In the genomic region with DNA sequence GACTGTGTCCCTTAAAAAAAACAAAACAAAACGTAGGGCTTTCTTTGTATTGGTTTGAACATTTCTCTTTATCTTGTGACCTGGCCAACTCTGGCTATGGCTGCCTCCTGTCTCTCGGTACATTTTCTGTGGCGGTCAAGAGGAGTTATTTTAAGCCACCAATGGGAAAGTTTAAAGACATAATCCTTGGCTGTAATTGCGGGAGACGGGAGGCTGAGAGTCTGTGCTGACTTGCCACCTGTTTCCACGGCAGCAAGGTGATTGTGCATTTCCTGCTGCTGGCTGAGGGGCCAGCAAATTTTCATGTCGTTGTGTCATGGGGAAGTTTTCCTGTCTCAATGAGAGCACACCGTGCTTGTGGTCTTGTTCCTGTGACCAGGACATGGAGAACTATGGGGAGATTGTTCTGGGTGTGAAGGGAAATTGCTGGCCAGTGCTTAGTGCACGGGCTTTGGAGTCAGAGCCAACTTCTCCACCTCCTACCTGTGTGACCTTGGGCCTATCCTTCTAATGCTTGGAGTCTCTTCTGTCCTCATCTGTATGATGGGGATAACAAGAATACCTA, we compare ENCODE assay signal across 8 cellular contexts. TPM values are rescaled to one million over a fixed set of nuclear protein-coding genes. Genes with fewer than 3 reads are reported as not detected.
DNase-seq lines count a peak whose midpoint lies in the region; ATAC-seq and TF ChIP-seq lines count a peak whose summit lies in the region.

No MANE protein-coding gene starts in this region.

- no peaks in the 10 kb centered on the region for H3K36me3 ChIP-seq in Loucy (ENCODE audit: insufficient read depth, low read length)
- no peaks in the 10 kb centered on the region for H3K36me3 ChIP-seq in WERI-Rb-1
- H3K36me3 ChIP-seq in thoracic aorta, result no peaks in the 10 kb centered on the region

- TF ChIP-seq CTCF in Loucy (conservative IDR thresholded peaks at IDR 0.05; ENCODE audit: low read length) (no peak), WERI-Rb-1 (IDR thresholded peaks at IDR 0.05; ENCODE audit: low read depth, low read length) (no peak), thoracic aorta (IDR thresholded peaks at IDR 0.05) (no peak)

- H3K27me3 ChIP-seq in Loucy (ENCODE audit: insufficient read depth, low read length, poor library complexity, severe bottlenecking), result no peaks in the 10 kb centered on the region
- H3K27me3 ChIP-seq in WERI-Rb-1 (ENCODE audit: insufficient read depth, low read depth, severe bottlenecking), result no peaks in the 10 kb centered on the region
- no peaks in the 10 kb centered on the region for H3K27me3 ChIP-seq in thoracic aorta (replicated peaks; ENCODE audit: insufficient read depth)

- DNase-seq in DMS153 (lab: John Stamatoyannopoulos, UW), result peak; percentile 73
- DNase-seq in WERI-Rb-1, result peak; percentile 66
- peak; percentile 31 for DNase-seq in iPS-NIHi11 (ENCODE audit: low spot score)
- DNase-seq in thoracic aorta (ENCODE audit: low spot score), result no peak
- DNase-seq in mesenteric fat pad (ENCODE audit: low spot score), result no peak
- no peak for DNase-seq in GM03348 (ENCODE audit: low spot score)
- no peak for DNase-seq in putamen (ENCODE audit: low spot score)

- no peaks in the 10 kb centered on the region for H4K20me1 ChIP-seq in Loucy (ENCODE audit: insufficient read depth, low read length, poor library complexity, severe bottlenecking)

- no peaks in the 10 kb centered on the region for H3K79me2 ChIP-seq in Loucy (ENCODE audit: insufficient read depth, low read length)

- no peak overlapping the region for H3K9ac ChIP-seq in Loucy (ENCODE audit: low read depth, low read length, poor library complexity, severe bottlenecking)

- peak overlapping the region; percentile 34; the same call in 1 of the 2 replicates for H2AFZ ChIP-seq in Loucy (ENCODE audit: low read length)

- no peaks in the 10 kb centered on the region for H3F3A ChIP-seq in Loucy (ENCODE audit: low read depth)

- ATAC-seq in thoracic aorta (ENCODE audit: insufficient number of reproducible peaks, low FRiP score, low read depth), result peak; percentile 61

- H3K4me1 ChIP-seq in Loucy (ENCODE audit: insufficient read depth, low read length, poor library complexity, severe bottlenecking) (peaks cover 7% of the 10 kb centered on the region), thoracic aorta (ENCODE audit: control insufficient read depth in 1 of 2, low read depth in 2 of 2) (peaks cover 11 to 23% of the 10 kb centered on the region in 2 donors)

- H3K27ac ChIP-seq in WERI-Rb-1 (peak overlapping the region; percentile 66), thoracic aorta (peak overlapping the region; percentile 48 to 57)

- no peaks in the 10 kb centered on the region for H3K9me2 ChIP-seq in Loucy (replicated peaks; ENCODE audit: low read depth, low read length)

- H3K4me2 ChIP-seq in Loucy (ENCODE audit: low read depth, low read length, poor library complexity, severe bottlenecking), result peak overlapping the region; percentile 11

- no peak overlapping the region for H3K4me3 ChIP-seq in Loucy (ENCODE audit: low read length, poor library complexity, severe bottlenecking)
- peak overlapping the region; percentile 38 for H3K4me3 ChIP-seq in WERI-Rb-1 (ENCODE audit: low read depth, low read length)
- peak overlapping the region; percentile 31 for H3K4me3 ChIP-seq in thoracic aorta

- H3K9me3 ChIP-seq in Loucy (ENCODE audit: insufficient read depth, low read depth, low read length), result no peaks in the 10 kb centered on the region
- H3K9me3 ChIP-seq in WERI-Rb-1 (ENCODE audit: severe bottlenecking), result no peaks in the 10 kb centered on the region
- no peaks in the 10 kb centered on the region for H3K9me3 ChIP-seq in thoracic aorta

RNA-seq across cellular contexts. Expression of a gene that starts 11.0 kb away (rescaled TPM):
- 10 to 100 TPM; 20.4 to 20.9 TPM for total RNA-seq in thoracic aorta
- total RNA-seq in mesenteric fat pad, result 24.0 TPM

Comparison
In these comparisons a context has a peak if more than half of its experiments do, and no peak if none do; other contexts are left out.
1. DNase-seq: peak in DMS153 (single experiment), WERI-Rb-1 (single experiment) and iPS-NIHi11 (single experiment); none in thoracic aorta (single experiment), mesenteric fat pad (single experiment), GM03348 (single experiment) and putamen (single experiment).